22 cellular contexts compared by ENCODE assay signal in genomic region chr22:35324762-35325161, GRCh38. TPM values are rescaled to one million over a fixed set of nuclear protein-coding genes. Genes with fewer than 3 reads are reported as not detected.
A peak's percentile ranks its signal among the peaks of the same experiment; 100 is the strongest.
DNase-seq lines count a peak whose midpoint lies in the region; ATAC-seq, FAIRE-seq and TF ChIP-seq lines count a peak whose summit lies in the region.
"Had no signal": no experiment of that assay in that cellular context is flagged by ENCODE, and none has a peak within 500 bp of the region (broad histone marks: within the 10 kb centered on the region; RNA-seq: fewer than 3 reads in every experiment).

No MANE protein-coding gene starts in this region.

- H3K9ac ChIP-seq in GM23248 (no peak overlapping the region), mammary epithelial cell (ENCODE audit: insufficient read depth, low read length) (no peak overlapping the region)
- H3K9ac ChIP-seq: BLaER1 treated with 17β-estradiol and CSF1 and Interleukin-3, amounts not matched to agents 10 nM and 100 nM had no signal

- H3K4me1 ChIP-seq in osteoblast (ENCODE audit: insufficient read depth, low read length): no peaks in the 10 kb centered on the region
- peaks cover under 1% of the 10 kb centered on the region; the same call in 1 of the 2 replicates for H3K4me1 ChIP-seq in GM23248 (ENCODE audit: insufficient read depth)
- H3K4me1 ChIP-seq in mammary epithelial cell (ENCODE audit: insufficient read depth, low read length): no peaks in the 10 kb centered on the region

- no peaks in the 10 kb centered on the region for H3K9me3 Mint-ChIP-seq in memory B cell
- H3K9me3 Mint-ChIP-seq: CD14-positive monocyte; CD4-positive, alpha-beta T cell; GM23338; H9 had no signal

- TF ChIP-seq CTCF in osteoblast (IDR thresholded peaks at IDR 0.05; ENCODE audit: extremely low read depth, low read depth, low read length) (no peak), mammary epithelial cell (conservative IDR thresholded peaks at IDR 0.05 in 1 of 2, IDR thresholded peaks at IDR 0.05 in 1 of 2; ENCODE audit: extremely low read depth in 1 of 2, insufficient read depth in 1 of 2, low read depth in 1 of 2, low read length in 2 of 2) (no peak)

- H3K27ac ChIP-seq in osteoblast (ENCODE audit: low read depth, low read length): no peak overlapping the region
- no peak overlapping the region for H3K27ac ChIP-seq in GM23248
- H3K27ac ChIP-seq in mammary epithelial cell (ENCODE audit: insufficient read depth, low read depth, low read length): no peak overlapping the region
- H3K27ac ChIP-seq: 22Rv1; BLaER1 treated with 17β-estradiol and CSF1 and Interleukin-3, amounts not matched to agents 10 nM and 100 nM had no signal

- H3K36me3 ChIP-seq in osteoblast (ENCODE audit: insufficient read depth, low read length) (peaks cover 82% of the 10 kb centered on the region), GM23248 (ENCODE audit: low read depth) (peaks cover 63% of the 10 kb centered on the region), mammary epithelial cell (ENCODE audit: insufficient read depth, low read length) (no peaks in the 10 kb centered on the region)

- no peak overlapping the region for H3K27ac Mint-ChIP-seq in memory B cell
- H3K27ac Mint-ChIP-seq: CD4-positive, alpha-beta T cell; GM23338; H9 had no signal

- BruUV-seq in mammary epithelial cell (replicated peaks; lab: Mats Ljungman, UMichigan): no TSS peak

- DNase-seq in Right ventricle myocardium superior (peak; percentile 39), left cardiac atrium (no peak), memory B cell (ENCODE audit: low spot score in 2 of 2) (no peak), osteoblast (ENCODE audit: insufficient read length, low spot score, missing footprints) (peak; percentile 57), GM12892 (ENCODE audit: insufficient read length) (no peak), GM23248 (no peak), mammary epithelial cell (no peak)
- DNase-seq: Calu3; CD4-positive, alpha-beta T cell; COR-L47; DMS53; DMS79 treated with DMSO at 0.1 percent for 48 hours; GF-D8; H9 had no signal

- H3K9me2 ChIP-seq in GM23248 (ENCODE audit: insufficient read depth): no peaks in the 10 kb centered on the region

- CTCF ChIA-PET in mammary epithelial cell (lab: Charles Lee; ENCODE audit: low non-redundant PET): no interaction called here

- in situ Hi-C loops in GM23248 (cut with MboI) (no loop called here), mammary epithelial cell (cut with MboI; ENCODE audit: low sequenced_read_pairs in 2 of 2) (no loop called here)

- H2AFZ ChIP-seq in osteoblast (ENCODE audit: low read length): no peak overlapping the region
- no peak overlapping the region for H2AFZ ChIP-seq in GM23248
- H2AFZ ChIP-seq in mammary epithelial cell (ENCODE audit: low read depth, low read length): no peak overlapping the region
- H2AFZ ChIP-seq: GM23338 had no signal

- no peaks in the 10 kb centered on the region for H3K9me3 ChIP-seq in osteoblast (ENCODE audit: low read depth, low read length)
- no peaks in the 10 kb centered on the region for H3K9me3 ChIP-seq in GM23248 (ENCODE audit: low read depth)
- no peaks in the 10 kb centered on the region for H3K9me3 ChIP-seq in mammary epithelial cell (replicated peaks; ENCODE audit: insufficient read depth, low read length)

- H3K4me3 ChIP-seq in osteoblast (ENCODE audit: insufficient read depth, low read length) (no peak overlapping the region), GM23248 (no peak overlapping the region), mammary epithelial cell (replicated peaks in 1 of 3; ENCODE audit: insufficient read depth in 1 of 3, low read depth in 2 of 3, low read length in 3 of 3) (no peak overlapping the region)
- H3K4me3 ChIP-seq: BLaER1 treated with 17β-estradiol and CSF1 and Interleukin-3, amounts not matched to agents 10 nM and 100 nM; GM23338 had no signal

- peaks cover 9% of the 10 kb centered on the region for H3F3A ChIP-seq in GM23248 (ENCODE audit: insufficient read depth)

- no peak for TF ChIP-seq POLR2A in GM12892 (IDR thresholded peaks at IDR 0.05; ENCODE audit: low read depth, low read length)

- H3K27me3 Mint-ChIP-seq in memory B cell: no peaks in the 10 kb centered on the region
- H3K27me3 Mint-ChIP-seq: B cell; CD4-positive, alpha-beta T cell had no signal

- no peaks in the 10 kb centered on the region for H3K4me1 Mint-ChIP-seq in memory B cell
- H3K4me1 Mint-ChIP-seq: GM23338, H9 had no signal

- 82 to 89% methylated on average over 4 of the region's 4 CpGs for WGBS in GM23248 (ENCODE audit: low coverage in 1 of 2, low lambda C conversion rate in 2 of 2, missing lambda C conversion rate in 2 of 2), 2 experiments
- WGBS in mammary epithelial cell (ENCODE audit: low coverage, missing lambda C conversion rate): 97% methylated on average over 4 of the region's 4 CpGs

- ATAC-seq in Right ventricle myocardium superior (ENCODE audit: poor library complexity) (no peak), left cardiac atrium (no peak), memory B cell (ENCODE audit: low read depth) (peak; percentile 24)
- ATAC-seq: GM23338, HCT116 had no signal

- H3K27me3 ChIP-seq in osteoblast (ENCODE audit: insufficient read depth, low read length) (no peaks in the 10 kb centered on the region), GM23248 (replicated peaks; ENCODE audit: insufficient read depth) (no peaks in the 10 kb centered on the region), mammary epithelial cell (ENCODE audit: insufficient read depth, low read length) (no peaks in the 10 kb centered on the region)
- H3K27me3 ChIP-seq: BLaER1 treated with 17β-estradiol and CSF1 and Interleukin-3, amounts not matched to agents 10 nM and 100 nM had no signal

- FAIRE-seq in GM12892 (lab: Jason Lieb, UNC): no peak
- FAIRE-seq: A204.1, GM19239 had no signal

- H3K79me2 ChIP-seq in osteoblast (ENCODE audit: insufficient read depth, low read length): peaks cover 26% of the 10 kb centered on the region
- no peaks in the 10 kb centered on the region for H3K79me2 ChIP-seq in GM23248 (ENCODE audit: insufficient read depth)
- no peaks in the 10 kb centered on the region for H3K79me2 ChIP-seq in mammary epithelial cell (ENCODE audit: insufficient read depth, low read length)

- no peak overlapping the region for H3K4me2 ChIP-seq in osteoblast (ENCODE audit: insufficient read depth, low read length)
- no peak overlapping the region for H3K4me2 ChIP-seq in GM23248 (ENCODE audit: unreplicated experiment)
- H3K4me2 ChIP-seq in mammary epithelial cell (ENCODE audit: insufficient read depth, low read depth, low read length): no peak overlapping the region
- H3K4me2 ChIP-seq: GM23338 had no signal

- no peak overlapping the region for H3K4me3 Mint-ChIP-seq in memory B cell
- H3K4me3 Mint-ChIP-seq: B cell; CD14-positive monocyte; CD4-positive, alpha-beta T cell; GM23338; H9 had no signal

- peaks cover 9% of the 10 kb centered on the region for H4K20me1 ChIP-seq in osteoblast (ENCODE audit: insufficient read depth, low read length)
- H4K20me1 ChIP-seq in GM23248 (ENCODE audit: insufficient read depth): no peaks in the 10 kb centered on the region
- no peaks in the 10 kb centered on the region for H4K20me1 ChIP-seq in mammary epithelial cell (ENCODE audit: insufficient read depth, low read length)

- dilution Hi-C loops in mammary epithelial cell (cut with HindIII; ENCODE audit: low sequenced_read_pairs): no loop called here

- intact Hi-C loops in Right ventricle myocardium superior (cut with DNase I) (no loop called here), left cardiac atrium (cut with DNase I) (no loop called here), mammary epithelial cell (cut with micrococcal nuclease) (no loop called here)

- H3K36me3 Mint-ChIP-seq in memory B cell: peaks cover 28% of the 10 kb centered on the region

RNA-seq across cellular contexts. Expression of gene TOM1, which starts 25.1 kb away (rescaled TPM):
- total RNA-seq in Right ventricle myocardium superior: 68.6 TPM
- 10 to 100 TPM; 45.1 to 57.9 TPM for total RNA-seq in left cardiac atrium
- total RNA-seq in osteoblast: 118 and 131 TPM in 2 replicates
- polyA plus RNA-seq in GM12892 (2012; ENCODE audit: missing spikeins): 11.3 TPM
- total RNA-seq in GM23248 (2014; rRNA removed; shearing (Covaris generic)): 61.3 and 62.2 TPM in 2 replicates
- polyA plus RNA-seq in GM23248 (2016; fragmentation: Nextera tagmentation; extraction: Ambion mirVana): 69.7 and 72.9 TPM in 2 replicates
- total RNA-seq in mammary epithelial cell: 10 to 100 TPM; 19.7 to 30.0 TPM
- 20.1 TPM for polyA plus RNA-seq in mammary epithelial cell
- polyA minus RNA-seq in mammary epithelial cell: 18.7 TPM

RNA-seq across cellular contexts. Expression of gene HMOX1, which starts 56.1 kb away (rescaled TPM):
- total RNA-seq in Right ventricle myocardium superior (4.8 TPM), left cardiac atrium (10 to 100 TPM; 13.6 to 16.0 TPM), osteoblast (411 and 475 TPM in 2 replicates), mammary epithelial cell (100 to 1,000 TPM in 1 of 2 donors, 10 to 100 TPM in 1; 14.1 to 217 TPM)
- polyA plus RNA-seq in GM12892 (2012; ENCODE audit: missing spikeins): 9.7 TPM
- total RNA-seq in GM23248 (2014; rRNA removed; shearing (Covaris generic)): 71.6 and 82.9 TPM in 2 replicates
- polyA plus RNA-seq in GM23248 (2016; fragmentation: Nextera tagmentation; extraction: Ambion mirVana) (44.3 and 46.6 TPM in 2 replicates), mammary epithelial cell (9.2 TPM)
- polyA minus RNA-seq in mammary epithelial cell: 12.8 TPM

Comparison
In these comparisons a context has a peak if more than half of its experiments do, and no peak if none do; other contexts are left out.
1. DNase-seq: peak in Right ventricle myocardium superior (single experiment) and osteoblast (single experiment); none in left cardiac atrium (single experiment), memory B cell (0 of 2), GM12892 (single experiment), GM23248 (single experiment) and mammary epithelial cell (single experiment).